In the genomic region with DNA sequence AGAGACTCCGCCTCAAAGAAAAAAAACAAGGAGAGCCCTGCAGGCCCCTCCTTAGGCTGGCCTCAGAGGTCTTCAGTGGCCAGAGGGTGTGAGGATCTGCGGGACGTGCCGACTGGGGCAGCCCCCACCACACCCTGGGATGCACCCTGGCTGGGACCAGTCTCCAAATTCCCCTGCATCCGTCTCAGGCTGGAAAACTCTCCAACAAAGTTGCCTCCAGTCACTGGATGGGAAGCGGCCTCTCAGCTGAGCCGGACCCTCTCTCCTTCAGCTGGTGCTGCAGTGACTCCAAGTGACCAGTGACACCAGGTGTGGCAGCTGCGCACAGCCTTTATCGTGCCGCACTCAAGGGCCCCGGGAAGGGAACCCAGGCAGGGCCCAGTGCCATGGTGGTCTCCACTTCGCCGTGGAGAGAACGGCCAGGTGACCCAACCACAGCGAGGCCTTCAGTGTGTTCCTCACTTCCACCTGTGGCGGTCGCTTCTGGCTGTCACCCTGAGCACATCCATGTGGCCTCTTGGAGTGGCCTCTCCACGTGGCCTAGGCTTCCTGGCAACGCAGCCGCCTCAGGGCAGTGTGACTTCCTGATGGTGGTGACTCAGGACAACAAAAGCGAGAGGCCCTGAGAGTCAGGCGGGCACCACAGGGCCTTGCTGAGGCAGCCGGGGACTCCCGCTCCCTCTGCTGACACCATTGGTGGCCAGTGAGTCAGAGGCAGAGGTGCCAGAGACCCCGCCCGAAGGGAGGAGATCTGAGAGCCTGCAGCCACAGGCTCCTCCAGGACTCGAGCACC, we compare ENCODE assay signal across 8 cellular contexts. TPM values are rescaled to one million over a fixed set of nuclear protein-coding genes. Genes with fewer than 3 reads are reported as not detected.
A peak's percentile ranks its signal among the peaks of the same experiment; 100 is the strongest.
DNase-seq lines count a peak whose midpoint lies in the region; ATAC-seq, FAIRE-seq and TF ChIP-seq lines count a peak whose summit lies in the region.

No MANE protein-coding gene starts in this region.

- intact Hi-C loops in left ventricle myocardium superior (cut with micrococcal nuclease): no loop called here

- DNase-seq in activated gamma-delta T cell treated with anti-CD3 and anti-CD28 coated beads, Interleukin-2, amount 50 U/mL, for 16 hours (ENCODE audit: low read depth): peak; percentile 40
- no peak for DNase-seq in activated gamma-delta T cell (lab: John Stamatoyannopoulos, UW)
- peak; percentile 61 for DNase-seq in activated CD8-positive, alpha-beta memory T cell treated with anti-CD3 and anti-CD28 coated beads, Interleukin-2, amount 50 U/mL, for 24 hours (ENCODE audit: extremely low read depth)
- DNase-seq in left ventricle myocardium superior: peak; percentile 47
- peak; percentile 79 to 88 for DNase-seq in stimulated activated CD8-positive, alpha-beta memory T cell treated with anti-CD3 and anti-CD28 coated beads, Interleukin-2, amount 100 ng/mL, for 48 hours (ENCODE audit: low read depth in 2 of 2)
- no peak for DNase-seq in GM12892 (ENCODE audit: insufficient read length)

- FAIRE-seq in GM12892 (lab: Jason Lieb, UNC): no peak

- no peak for TF ChIP-seq POLR2A in GM12892 (IDR thresholded peaks at IDR 0.05; ENCODE audit: low read depth, low read length)

- ATAC-seq in left ventricle myocardium superior: peak; percentile 50
- no peak for ATAC-seq in HG02623 (IDR thresholded peaks at IDR 0.05; ENCODE audit: unreplicated experiment)
- no peak for ATAC-seq in GM18868 (IDR thresholded peaks at IDR 0.05; ENCODE audit: unreplicated experiment)

RNA-seq across cellular contexts. Expression of a gene that starts 19.3 kb away (rescaled TPM):
- total RNA-seq in left ventricle myocardium superior: 20.4 TPM
- 10.7 TPM for polyA plus RNA-seq in GM12892 (2012; ENCODE audit: missing spikeins)

RNA-seq across cellular contexts. Expression of a gene that starts 34.6 kb away (rescaled TPM):
- total RNA-seq in left ventricle myocardium superior: 116 TPM
- polyA plus RNA-seq in GM12892 (2012; ENCODE audit: missing spikeins): 28.2 TPM

Comparison
In these comparisons a context has a peak if more than half of its experiments do, and no peak if none do; other contexts are left out.
1. DNase-seq: peak in activated gamma-delta T cell treated with anti-CD3 and anti-CD28 coated beads, Interleukin-2, amount 50 U/mL, for 16 hours (single experiment), activated CD8-positive, alpha-beta memory T cell treated with anti-CD3 and anti-CD28 coated beads, Interleukin-2, amount 50 U/mL, for 24 hours (single experiment), left ventricle myocardium superior (single experiment) and stimulated activated CD8-positive, alpha-beta memory T cell treated with anti-CD3 and anti-CD28 coated beads, Interleukin-2, amount 100 ng/mL, for 48 hours (2 of 2); none in activated gamma-delta T cell (single experiment) and GM12892 (single experiment).